Comparison of ENCODE assay signal across 21 cellular contexts in the genomic region with DNA sequence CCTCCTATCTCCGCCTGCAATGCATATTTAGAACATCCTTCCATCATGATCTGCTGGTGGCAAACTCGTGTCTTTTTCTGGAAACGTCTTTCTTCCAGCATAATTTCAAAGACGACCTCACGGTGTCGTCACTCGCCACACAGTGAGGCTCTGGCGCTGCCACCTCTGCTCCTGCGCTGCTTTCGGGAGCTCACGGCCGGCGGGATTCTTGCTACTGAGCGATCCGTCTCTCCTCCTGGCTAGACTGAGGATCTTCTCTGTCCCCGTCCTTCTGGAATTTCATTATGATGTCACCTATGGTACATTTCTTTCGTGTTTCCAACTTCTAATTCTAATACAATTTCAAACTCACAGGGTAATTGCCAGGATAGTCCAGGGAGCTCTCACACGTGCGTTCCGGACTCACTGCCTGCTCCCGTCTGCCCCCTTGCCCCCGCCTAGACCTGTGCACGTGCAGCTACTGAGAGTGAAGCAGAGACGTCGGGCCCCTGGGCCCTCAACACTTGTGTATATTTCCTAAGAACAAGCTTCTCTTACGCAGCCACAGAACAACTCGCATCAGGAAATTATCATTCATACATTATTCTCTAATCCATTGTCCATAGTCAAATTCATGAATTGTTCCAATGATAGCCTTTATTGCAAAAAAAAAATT. TPM values are rescaled to one million over a fixed set of nuclear protein-coding genes. Genes with fewer than 3 reads are reported as not detected.
"Had no signal": no experiment of that assay in that cellular context is flagged by ENCODE, and none has a peak within 500 bp of the region (broad histone marks: within the 10 kb centered on the region; RNA-seq: fewer than 3 reads in every experiment).

No MANE protein-coding gene starts in this region.

- H3K4me1 ChIP-seq: gastrocnemius medialis, heart right ventricle had no signal

- H3K27ac Mint-ChIP-seq: type B pancreatic cell had no signal

- H3K27ac ChIP-seq: dorsolateral prefrontal cortex, epithelial cell of prostate, esophagus muscularis mucosa, gastrocnemius medialis, heart right ventricle, ovary had no signal

- H3K27me3 ChIP-seq: dorsolateral prefrontal cortex, esophagus muscularis mucosa, gastrocnemius medialis, heart right ventricle, ovary had no signal

- H3K9me3 ChIP-seq: esophagus muscularis mucosa, gastrocnemius medialis, heart right ventricle, mucosa of descending colon, ovary had no signal

- ATAC-seq: gastrocnemius medialis; heart right ventricle; left lobe of liver; mucosa of descending colon; naive thymus-derived CD8-positive, alpha-beta T cell; right cardiac atrium had no signal

- H3K4me3 ChIP-seq: dorsolateral prefrontal cortex, esophagus muscularis mucosa, gastrocnemius medialis, heart right ventricle, mucosa of descending colon, ovary had no signal

- H3K4me1 Mint-ChIP-seq: neural crest cell had no signal

- H3K36me3 ChIP-seq: ovary had no signal

- H3K4me3 Mint-ChIP-seq: naive thymus-derived CD8-positive, alpha-beta T cell; neural crest cell; type B pancreatic cell had no signal

- H3K9me3 Mint-ChIP-seq: naive thymus-derived CD8-positive, alpha-beta T cell; neural crest cell; type B pancreatic cell had no signal

- H3K27me3 Mint-ChIP-seq: naive thymus-derived CD8-positive, alpha-beta T cell; type B pancreatic cell had no signal

- DNase-seq: cortex of kidney; dorsolateral prefrontal cortex; effector CD8-positive, alpha-beta T cell; gastrocnemius medialis; heart right ventricle; hypothalamus; mammary epithelial cell; naive thymus-derived CD8-positive, alpha-beta T cell; ovary; right cardiac atrium; small intestine; stimulated activated CD4-positive, alpha-beta T cell treated with anti-CD3 and anti-CD28 coated beads, Interleukin-12 subunit alpha, Interleukin-12 subunit beta, amount 100 ng/mL, for 4 hours; stimulated activated naive CD4-positive, alpha-beta T cell treated with Interleukin-2 at 50 U/mL for 16 hours had no signal

RNA-seq across cellular contexts. Expression of a gene that starts 45.6 kb away (rescaled TPM):
- total RNA-seq: left lobe of liver had no signal

RNA-seq across cellular contexts. Expression of a gene that starts 52.0 kb away (rescaled TPM):
- total RNA-seq: dorsolateral prefrontal cortex; esophagus muscularis mucosa; fibroblast of villous mesenchyme; gastrocnemius medialis; heart right ventricle; left lobe of liver; naive thymus-derived CD8-positive, alpha-beta T cell; neural crest cell; ovary; posterior vena cava; right cardiac atrium had no signal
